Comparison of ENCODE assay signal across 8 cellular contexts in genomic region chr18:31722369-31722957, GRCh38. TPM values are rescaled to one million over a fixed set of nuclear protein-coding genes. Genes with fewer than 3 reads are reported as not detected.
DNase-seq lines count a peak whose midpoint lies in the region; FAIRE-seq and TF ChIP-seq lines count a peak whose summit lies in the region.

No MANE protein-coding gene starts in this region.

- no peaks in the 10 kb centered on the region for H3K9me2 ChIP-seq in GM23248 (ENCODE audit: insufficient read depth)

- no peak overlapping the region for H3K4me2 ChIP-seq in GM23248 (ENCODE audit: unreplicated experiment)
- H3K4me2 ChIP-seq in KMS-11: no peak overlapping the region

- H3K9me3 Mint-ChIP-seq in activated T-helper 2 cell treated with anti-CD3 and anti-CD28 coated beads, Interferon-gamma antibody, Interleukin-2, Interleukin-4, amounts not matched to agents 10 μg/mL and 5 μg/mL and 100 μg/mL, durations not matched to agents 14 hours and 24 hours and 36 hours: peaks cover 10% of the 10 kb centered on the region

- no peak for FAIRE-seq in frontal cortex (lab: Jason Lieb, UNC)

- H3K27me3 Mint-ChIP-seq in activated T-helper 2 cell treated with anti-CD3 and anti-CD28 coated beads, Interferon-gamma antibody, Interleukin-2, Interleukin-4, amounts not matched to agents 10 μg/mL and 5 μg/mL and 100 μg/mL, durations not matched to agents 14 hours and 24 hours and 36 hours (ENCODE audit: low read depth): peaks cover 30% of the 10 kb centered on the region

- H3K4me3 ChIP-seq in GM23248: no peak overlapping the region
- no peak overlapping the region for H3K4me3 ChIP-seq in KMS-11 (IDR thresholded peaks at IDR 0.05; ENCODE audit: insufficient read depth, low read depth, low read length)
- H3K4me3 ChIP-seq in ovary: no peak overlapping the region
- no peak overlapping the region for H3K4me3 ChIP-seq in tibial nerve

- WGBS in GM23248 (ENCODE audit: low coverage in 1 of 2, low lambda C conversion rate in 2 of 2, missing lambda C conversion rate in 2 of 2), 2 experiments: 34 to 36% methylated on average over 7 of the region's 7 CpGs
- 39 to 48% (median 41%) methylated on average over 7 of the region's 7 CpGs for WGBS in ovary, 3 donors
- 37% methylated on average over 7 of the region's 7 CpGs for WGBS in tibial nerve, 2 donors

- H3K79me2 ChIP-seq in GM23248 (ENCODE audit: insufficient read depth) (no peaks in the 10 kb centered on the region), KMS-11 (ENCODE audit: insufficient read depth, low read depth) (no peaks in the 10 kb centered on the region)

- H3K4me1 ChIP-seq in GM23248 (ENCODE audit: insufficient read depth) (no peaks in the 10 kb centered on the region), KMS-11 (ENCODE audit: low read depth, poor library complexity, severe bottlenecking) (no peaks in the 10 kb centered on the region), ovary (ENCODE audit: insufficient read depth) (no peaks in the 10 kb centered on the region), tibial nerve (peaks cover 0 to 8% (median 0%) of the 10 kb centered on the region in 4 donors)

- H3K27me3 ChIP-seq in GM23248 (replicated peaks; ENCODE audit: insufficient read depth): peaks cover 8% of the 10 kb centered on the region; the same call in 1 of the 2 replicates
- no peaks in the 10 kb centered on the region for H3K27me3 ChIP-seq in KMS-11 (ENCODE audit: insufficient read depth, low read depth)
- H3K27me3 ChIP-seq in ovary: no peaks in the 10 kb centered on the region
- H3K27me3 ChIP-seq in tibial nerve: no peaks in the 10 kb centered on the region

- H3K36me3 Mint-ChIP-seq in activated T-helper 2 cell treated with anti-CD3 and anti-CD28 coated beads, Interferon-gamma antibody, Interleukin-2, Interleukin-4, amounts not matched to agents 10 μg/mL and 5 μg/mL and 100 μg/mL, durations not matched to agents 14 hours and 24 hours and 36 hours (ENCODE audit: low read depth): no peaks in the 10 kb centered on the region

- DNase-seq in GDM1 (lab: John Stamatoyannopoulos, UW) (peak; percentile 72), GM23248 (peak; percentile 70), RKO (ENCODE audit: low spot score) (peak; percentile 86), frontal cortex (ENCODE audit: low spot score in 2 of 2) (peak; percentile 57 to 72), ovary (peak; percentile 53 to 83 (median 75)), tibial nerve (ENCODE audit: low spot score in 2 of 2) (peak; percentile 76 to 89)
- DNase-seq in activated T-helper 2 cell treated with anti-CD3 and anti-CD28 coated beads, Interferon-gamma antibody, Interleukin-2, Interleukin-4, amounts not matched to agents 10 μg/mL and 5 μg/mL and 100 μg/mL, durations not matched to agents 14 hours and 24 hours and 36 hours (ENCODE audit: low spot score): peak; percentile 63

- in situ Hi-C loops in GM23248 (cut with MboI): no loop called here

- no peaks in the 10 kb centered on the region for H3K36me3 ChIP-seq in GM23248 (ENCODE audit: low read depth)
- H3K36me3 ChIP-seq in KMS-11 (ENCODE audit: insufficient read depth): no peaks in the 10 kb centered on the region
- H3K36me3 ChIP-seq in ovary: no peaks in the 10 kb centered on the region
- H3K36me3 ChIP-seq in tibial nerve: no peaks in the 10 kb centered on the region

- H3K9me3 ChIP-seq in GM23248 (ENCODE audit: low read depth) (no peaks in the 10 kb centered on the region), ovary (no peaks in the 10 kb centered on the region), tibial nerve (peaks cover 0 to 4% (median 0%) of the 10 kb centered on the region in 4 donors)

- H4K20me1 ChIP-seq in GM23248 (ENCODE audit: insufficient read depth) (no peaks in the 10 kb centered on the region), KMS-11 (ENCODE audit: insufficient read depth) (no peaks in the 10 kb centered on the region)

- TF ChIP-seq CTCF in KMS-11 (conservative IDR thresholded peaks at IDR 0.05; ENCODE audit: low read depth, low read length): peak; percentile 96
- TF ChIP-seq CTCF in ovary (IDR thresholded peaks at IDR 0.05): peak; percentile 22 to 73 (median 52)
- TF ChIP-seq CTCF in tibial nerve (IDR thresholded peaks at IDR 0.05): peak; percentile 57 to 86 (median 73)

- H2AFZ ChIP-seq in GM23248 (no peak overlapping the region), KMS-11 (ENCODE audit: low read depth) (no peak overlapping the region)

- H3K4me3 Mint-ChIP-seq in activated T-helper 2 cell treated with anti-CD3 and anti-CD28 coated beads, Interferon-gamma antibody, Interleukin-2, Interleukin-4, amounts not matched to agents 10 μg/mL and 5 μg/mL and 100 μg/mL, durations not matched to agents 14 hours and 24 hours and 36 hours (ENCODE audit: low read depth): no peak overlapping the region

- H3K27ac ChIP-seq in GM23248 (no peak overlapping the region), KMS-11 (no peak overlapping the region), ovary (no peak overlapping the region), tibial nerve (no peak overlapping the region)

- TF ChIP-seq POLR2A in ovary (IDR thresholded peaks at IDR 0.05): no peak
- no peak for TF ChIP-seq POLR2A in tibial nerve (IDR thresholded peaks at IDR 0.05)

- peaks cover 4% of the 10 kb centered on the region for H3K4me1 Mint-ChIP-seq in activated T-helper 2 cell treated with anti-CD3 and anti-CD28 coated beads, Interferon-gamma antibody, Interleukin-2, Interleukin-4, amounts not matched to agents 10 μg/mL and 5 μg/mL and 100 μg/mL, durations not matched to agents 14 hours and 24 hours and 36 hours (ENCODE audit: low read depth)

- H3K9ac ChIP-seq in GM23248: no peak overlapping the region
- no peak overlapping the region for H3K9ac ChIP-seq in KMS-11

- H3K27ac Mint-ChIP-seq in activated T-helper 2 cell treated with anti-CD3 and anti-CD28 coated beads, Interferon-gamma antibody, Interleukin-2, Interleukin-4, amounts not matched to agents 10 μg/mL and 5 μg/mL and 100 μg/mL, durations not matched to agents 14 hours and 24 hours and 36 hours: no peak overlapping the region

- H3F3A ChIP-seq in GM23248 (ENCODE audit: insufficient read depth): no peaks in the 10 kb centered on the region

- TF ChIP-seq EP300 in ovary (IDR thresholded peaks at IDR 0.05) (no peak), tibial nerve (IDR thresholded peaks at IDR 0.05) (no peak)

- intact Hi-C loops in activated T-helper 2 cell treated with anti-CD3 and anti-CD28 coated beads, Interferon-gamma antibody, Interleukin-2, Interleukin-4, amounts not matched to agents 10 μg/mL and 5 μg/mL and 100 μg/mL, durations not matched to agents 14 hours and 24 hours and 36 hours (cut with micrococcal nuclease): loop anchor here (1.0 to 5.0 kb wide), 2 partner anchors 90 to 166 kb away; no protein-coding TSS in a partner anchor
- intact Hi-C loops in ovary (cut with DNase I): loop anchor here (5.0 kb wide), 2 partner anchors 100 to 165 kb away; no protein-coding TSS in a partner anchor

RNA-seq across cellular contexts. Expression of gene B4GALT6, which starts 38.1 kb away (rescaled TPM):
- total RNA-seq in GM23248 (2014; rRNA removed; shearing (Covaris generic)): 2.4 and 2.8 TPM in 2 replicates
- polyA plus RNA-seq in GM23248 (2016; fragmentation: Nextera tagmentation; extraction: Ambion mirVana) (1.2 and 1.3 TPM in 2 replicates), ovary (1 to 10 TPM; 2.1 to 6.5 TPM)
- 4.2 and 4.3 TPM in 2 replicates for total RNA-seq in activated T-helper 2 cell treated with anti-CD3 and anti-CD28 coated beads, Interferon-gamma antibody, Interleukin-2, Interleukin-4, amounts not matched to agents 10 μg/mL and 5 μg/mL and 100 μg/mL, durations not matched to agents 14 hours and 24 hours and 36 hours
- total RNA-seq in frontal cortex (7.7 TPM), ovary (10 to 100 TPM in 3 of 7 donors, 1 to 10 TPM in 4; 3.3 to 16.5 (median 9.0) TPM), tibial nerve (1 to 10 TPM in 3 of 4 donors, under 1 TPM in 1; 0.98 to 2.1 (median 1.5) TPM)

RNA-seq across cellular contexts. Expression of gene SLC25A52, which starts 38.2 kb away (rescaled TPM):
- not detected in 2 replicates for total RNA-seq in GM23248 (2014; rRNA removed; shearing (Covaris generic))
- polyA plus RNA-seq in GM23248 (2016; fragmentation: Nextera tagmentation; extraction: Ambion mirVana) (not detected in 2 replicates), ovary (not detected)
- not detected in 2 replicates for total RNA-seq in activated T-helper 2 cell treated with anti-CD3 and anti-CD28 coated beads, Interferon-gamma antibody, Interleukin-2, Interleukin-4, amounts not matched to agents 10 μg/mL and 5 μg/mL and 100 μg/mL, durations not matched to agents 14 hours and 24 hours and 36 hours
- total RNA-seq in frontal cortex (0.41 TPM), ovary (not detected), tibial nerve (not detected)
